In genomic region chr12:49511410-49511809, GRCh38 we compare ENCODE assay signal across 15 cellular contexts. TPM values are rescaled to one million over a fixed set of nuclear protein-coding genes. Genes with fewer than 3 reads are reported as not detected.
A peak's percentile ranks its signal among the peaks of the same experiment; 100 is the strongest.
DNase-seq lines count a peak whose midpoint lies in the region; ATAC-seq, FAIRE-seq and TF ChIP-seq lines count a peak whose summit lies in the region.
"Had no signal": no experiment of that assay in that cellular context is flagged by ENCODE, and none has a peak within 500 bp of the region (broad histone marks: within the 10 kb centered on the region; RNA-seq: fewer than 3 reads in every experiment).

No MANE protein-coding gene starts in this region.

- CTCF ChIA-PET in activated CD4-positive, alpha-beta T cell treated with anti-CD3 and anti-CD28 coated beads for 36 hours (lab: Charles Lee): interaction anchor here (0.6 to 9.4 kb wide), 13 partner anchors 13 to 285 kb away, joined by 3 to 374 read pairs (median 3); partner anchors contain the start of genes DNAJC22 and SPATS2
- CTCF ChIA-PET in HCT116 (lab: Charles Lee): interaction anchor here (0.9 to 8.4 kb wide), 6 partner anchors 145 to 230 kb away, joined by 3 to 261 read pairs (median 4); partner anchors contain the start of genes SPATS2 and TMBIM6

- H3K4me1 ChIP-seq in HCT116 (ENCODE audit: control insufficient read depth in 1 of 2, insufficient read depth in 2 of 2, low read length in 2 of 2): peaks cover 85 to 94% of the 10 kb centered on the region in 2 experiments
- peaks cover 21% of the 10 kb centered on the region for H3K4me1 ChIP-seq in keratinocyte (ENCODE audit: control insufficient read depth, extremely low read depth, insufficient read depth, low read length)

- no peak for TF ChIP-seq CTCF in HCT116 (IDR thresholded peaks at IDR 0.05 in 2 of 3, conservative IDR thresholded peaks at IDR 0.05 in 1 of 3; ENCODE audit: borderline replicate concordance in 1 of 3, insufficient read depth in 1 of 3, low read depth in 2 of 3, low read length in 2 of 3)
- TF ChIP-seq CTCF in keratinocyte (optimal IDR thresholded peaks at IDR 0.05 in 1 of 3, IDR thresholded peaks at IDR 0.05 in 1 of 3, conservative IDR thresholded peaks at IDR 0.05 in 1 of 3; ENCODE audit: extremely low read depth in 1 of 3, insufficient read depth in 2 of 3, low read length in 3 of 3): no peak

- H3K4me3 Mint-ChIP-seq in activated CD4-positive, alpha-beta T cell treated with anti-CD3 and anti-CD28 coated beads for 36 hours: no peak overlapping the region
- no peak overlapping the region for H3K4me3 Mint-ChIP-seq in activated CD4-positive, alpha-beta T cell treated with anti-CD3 and anti-CD28 coated beads, Interleukin-2, amount 10 ng/mL, durations not matched to agents 24 days and 14 days
- H3K4me3 Mint-ChIP-seq: CD4-positive, CD25-positive, alpha-beta regulatory T cell; H9 had no signal

- H3K4me3 ChIP-seq in HCT116 (replicated peaks in 1 of 2; ENCODE audit: low read depth in 1 of 2, low read length in 2 of 2) (no peak overlapping the region), SK-N-MC (no peak overlapping the region), keratinocyte (ENCODE audit: control insufficient read depth in 2 of 3, extremely low read depth in 1 of 3, insufficient read depth in 2 of 3, low read depth in 1 of 3, low read length in 3 of 3) (no peak overlapping the region)
- H3K4me3 ChIP-seq: PC-9 had no signal

- TF ChIP-seq POLR2A in HCT116 (IDR thresholded peaks at IDR 0.05; ENCODE audit: borderline replicate concordance, extremely low read depth, insufficient read depth, insufficient read length): no peak

- peaks cover 0 to 1% of the 10 kb centered on the region in 2 experiments; a peak in 1 of 4 replicates for H3K36me3 ChIP-seq in HCT116 (ENCODE audit: control insufficient read depth in 1 of 2, insufficient read depth in 2 of 2, low read length in 2 of 2)
- H3K36me3 ChIP-seq in SK-N-MC (ENCODE audit: insufficient read depth, low read length): no peaks in the 10 kb centered on the region; the same call in 1 of the 2 replicates
- no peaks in the 10 kb centered on the region for H3K36me3 ChIP-seq in keratinocyte (ENCODE audit: control insufficient read depth in 2 of 2, extremely low read depth in 1 of 2, insufficient read depth in 2 of 2, low read length in 2 of 2)

- no peaks in the 10 kb centered on the region for H3K9me3 Mint-ChIP-seq in activated CD4-positive, alpha-beta T cell treated with anti-CD3 and anti-CD28 coated beads for 36 hours (ENCODE audit: low read depth)
- H3K9me3 Mint-ChIP-seq in activated CD4-positive, alpha-beta T cell treated with anti-CD3 and anti-CD28 coated beads, Interleukin-2, amount 10 ng/mL, durations not matched to agents 24 days and 14 days: no peaks in the 10 kb centered on the region
- H3K9me3 Mint-ChIP-seq: CD4-positive, CD25-positive, alpha-beta regulatory T cell; H9 had no signal

- no peak overlapping the region for H3K27ac Mint-ChIP-seq in activated CD4-positive, alpha-beta T cell treated with anti-CD3 and anti-CD28 coated beads for 36 hours
- H3K27ac Mint-ChIP-seq in activated CD4-positive, alpha-beta T cell treated with anti-CD3 and anti-CD28 coated beads, Interleukin-2, amount 10 ng/mL, durations not matched to agents 24 days and 14 days: no peak overlapping the region
- H3K27ac Mint-ChIP-seq: CD4-positive, CD25-positive, alpha-beta regulatory T cell; H9 had no signal

- H3K79me2 ChIP-seq in HCT116 (ENCODE audit: insufficient read depth, low read length) (peaks cover 13% of the 10 kb centered on the region; the same call in 1 of the 2 replicates), keratinocyte (ENCODE audit: control insufficient read depth, insufficient read depth, low read length) (no peaks in the 10 kb centered on the region)

- H4K20me1 ChIP-seq in HCT116 (ENCODE audit: insufficient read depth) (no peaks in the 10 kb centered on the region), keratinocyte (ENCODE audit: control insufficient read depth, extremely low read depth, insufficient read depth, low read length) (no peaks in the 10 kb centered on the region)

- H3K27me3 Mint-ChIP-seq in activated CD4-positive, alpha-beta T cell treated with anti-CD3 and anti-CD28 coated beads for 36 hours: no peaks in the 10 kb centered on the region
- H3K27me3 Mint-ChIP-seq in activated CD4-positive, alpha-beta T cell treated with anti-CD3 and anti-CD28 coated beads, Interleukin-2, amount 10 ng/mL, durations not matched to agents 24 days and 14 days: no peaks in the 10 kb centered on the region
- H3K27me3 Mint-ChIP-seq: CD4-positive, CD25-positive, alpha-beta regulatory T cell had no signal

- dilution Hi-C loops in keratinocyte (cut with MboI; ENCODE audit: extremely low pct_ligation_motif_present, low sequenced_read_pairs): no loop called here

- no peak for DNase-seq in activated CD4-positive, alpha-beta T cell treated with anti-CD3 and anti-CD28 coated beads for 36 hours
- DNase-seq in activated CD4-positive, alpha-beta T cell treated with anti-CD3 and anti-CD28 coated beads, Interleukin-2, amount 10 ng/mL, durations not matched to agents 24 days and 14 days: no peak
- DNase-seq in HCT116 (ENCODE audit: low read depth, low spot score) (no peak), SK-N-MC (ENCODE audit: low read depth, low spot score) (no peak), keratinocyte (ENCODE audit: low read depth, low spot score) (no peak), SHP77 (lab: John Stamatoyannopoulos, UW) (no peak), NCI-H1092 (lab: John Stamatoyannopoulos, UW) (no peak)
- DNase-seq: CD4-positive, CD25-positive, alpha-beta regulatory T cell; H9; NCI-H1048; NCI-H2107; PC-9 had no signal

- H3K4me2 ChIP-seq in HCT116 (ENCODE audit: low read length) (peak overlapping the region; percentile 61), keratinocyte (ENCODE audit: control insufficient read depth, extremely low read depth, insufficient read depth, low read depth, low read length) (no peak overlapping the region)
- H3K4me2 ChIP-seq: PC-9 had no signal

- RAD21 ChIA-PET in HCT116 (lab: Charles Lee; ENCODE audit: low non-redundant PET in 1 of 2, low total read pairs in 2 of 2, uncharacterized antibody in 2 of 2, unreplicated experiment in 2 of 2): interaction anchor here in 1 of 2 experiments (1.3 kb wide), 1 partner anchor 145 kb away, joined by 5 read pairs; no protein-coding TSS in a partner anchor

- peak; percentile 58 for ATAC-seq in activated CD4-positive, alpha-beta T cell treated with anti-CD3 and anti-CD28 coated beads for 36 hours
- ATAC-seq in HCT116 (0 out of 2 replicates have a peak, but pooled peaks have one; percentile 21), HG03097 (IDR thresholded peaks at IDR 0.05; ENCODE audit: low FRiP score, unreplicated experiment) (no peak)
- ATAC-seq: Right ventricle myocardium inferior had no signal

- TF ChIP-seq RAD21 in HCT116 (IDR thresholded peaks at IDR 0.05; ENCODE audit: low read depth): no peak

- BruUV-seq in HCT116 (replicated peaks; lab: Mats Ljungman, UMichigan): no TSS peak

- H3K27me3 ChIP-seq in HCT116 (ENCODE audit: insufficient read depth, low read length) (no peaks in the 10 kb centered on the region), keratinocyte (ENCODE audit: control insufficient read depth, extremely low read depth, insufficient read depth, low read length) (no peaks in the 10 kb centered on the region)

- peak overlapping the region; percentile 44 for H3K9ac ChIP-seq in HCT116 (ENCODE audit: low read length)
- H3K9ac ChIP-seq in SK-N-MC (ENCODE audit: insufficient read length): no peak overlapping the region
- H3K9ac ChIP-seq in keratinocyte (ENCODE audit: control insufficient read depth, extremely low read depth, insufficient read depth, low read length): no peak overlapping the region

- H3K27ac ChIP-seq in HCT116 (ENCODE audit: low read depth, low read length) (peak overlapping the region; percentile 95), SK-N-MC (peak overlapping the region; percentile 51; the same call in 1 of the 2 replicates), keratinocyte (ENCODE audit: control insufficient read depth, insufficient read depth, low read length) (no peak overlapping the region)
- H3K27ac ChIP-seq: PC-9 had no signal

- H2AFZ ChIP-seq in HCT116 (ENCODE audit: low read depth, low read length, poor library complexity, severe bottlenecking) (no peak overlapping the region), keratinocyte (ENCODE audit: control insufficient read depth, low read length) (no peak overlapping the region)
- H2AFZ ChIP-seq: PC-9 had no signal

- H3K4me1 Mint-ChIP-seq in activated CD4-positive, alpha-beta T cell treated with anti-CD3 and anti-CD28 coated beads for 36 hours: peaks cover 2% of the 10 kb centered on the region
- no peaks in the 10 kb centered on the region for H3K4me1 Mint-ChIP-seq in activated CD4-positive, alpha-beta T cell treated with anti-CD3 and anti-CD28 coated beads, Interleukin-2, amount 10 ng/mL, durations not matched to agents 24 days and 14 days
- H3K4me1 Mint-ChIP-seq: CD4-positive, CD25-positive, alpha-beta regulatory T cell; H9 had no signal

- peak; percentile 13 for FAIRE-seq in keratinocyte (lab: Jason Lieb, UNC)
- FAIRE-seq: D721Med had no signal

- H3K9me3 ChIP-seq in HCT116 (ENCODE audit: control insufficient read depth in 1 of 2, insufficient read depth in 1 of 2, low read depth in 1 of 2, low read length in 2 of 2) (no peaks in the 10 kb centered on the region), SK-N-MC (ENCODE audit: low read depth, low read length) (no peaks in the 10 kb centered on the region), keratinocyte (ENCODE audit: control insufficient read depth, low read depth, low read length) (peaks cover 4% of the 10 kb centered on the region)

- intact Hi-C loops in activated CD4-positive, alpha-beta T cell treated with anti-CD3 and anti-CD28 coated beads for 36 hours (cut with DNase I, micrococcal nuclease): no loop called here
- intact Hi-C loops in activated CD4-positive, alpha-beta T cell treated with anti-CD3 and anti-CD28 coated beads, Interleukin-2, amount 10 ng/mL, durations not matched to agents 24 days and 14 days (cut with micrococcal nuclease): loop anchor here (5.0 kb wide), 1 partner anchor 224 kb away; no protein-coding TSS in a partner anchor
- intact Hi-C loops in HCT116 (cut with micrococcal nuclease): no loop called here

- no peaks in the 10 kb centered on the region for H3K36me3 Mint-ChIP-seq in activated CD4-positive, alpha-beta T cell treated with anti-CD3 and anti-CD28 coated beads for 36 hours (ENCODE audit: low read depth)
- no peaks in the 10 kb centered on the region for H3K36me3 Mint-ChIP-seq in activated CD4-positive, alpha-beta T cell treated with anti-CD3 and anti-CD28 coated beads, Interleukin-2, amount 10 ng/mL, durations not matched to agents 24 days and 14 days (ENCODE audit: low read depth)
- H3K36me3 Mint-ChIP-seq: CD4-positive, CD25-positive, alpha-beta regulatory T cell had no signal

- H3K9me1 ChIP-seq in keratinocyte (ENCODE audit: control insufficient read depth, extremely low read depth, insufficient read depth, low read length): no peaks in the 10 kb centered on the region

- POLR2A ChIA-PET in activated CD4-positive, alpha-beta T cell treated with anti-CD3 and anti-CD28 coated beads for 36 hours (lab: Charles Lee): no interaction called here
- POLR2A ChIA-PET in HCT116 (lab: Charles Lee): interaction anchor here (0.7 to 3.7 kb wide), 5 partner anchors 8 to 153 kb away, joined by 3 to 23 read pairs (median 7); partner anchors contain the start of gene SPATS2

- H3K9me2 ChIP-seq in HCT116 (ENCODE audit: insufficient read depth): no peaks in the 10 kb centered on the region

RNA-seq across cellular contexts. Expression of gene KCNH3, which starts 27.4 kb away (rescaled TPM):
- 1 to 10 TPM; 2.4 to 3.3 TPM for total RNA-seq in activated CD4-positive, alpha-beta T cell treated with anti-CD3 and anti-CD28 coated beads for 36 hours
- 1.5 and 2.1 TPM in 2 replicates for total RNA-seq in activated CD4-positive, alpha-beta T cell treated with anti-CD3 and anti-CD28 coated beads, Interleukin-2, amount 10 ng/mL, durations not matched to agents 24 days and 14 days
- total RNA-seq in HCT116 (2021; ENCODE audit: unreplicated experiment): 35.3 TPM
- 20.4 and 22.5 TPM in 2 replicates for polyA plus RNA-seq in HCT116 (2012)
- polyA plus RNA-seq in keratinocyte: 0.08 to 0.21 TPM (median 0.16 TPM) in 3 replicates
- polyA plus RNA-seq in keratinocyte (2011; ENCODE audit: low read depth): not detected
- polyA plus RNA-seq in keratinocyte (2011; cell fraction: cytosol; rRNA removed): 0.06 and 0.23 TPM in 2 replicates
- polyA plus RNA-seq in keratinocyte (2011; cell fraction: nucleus; rRNA removed): 0.20 and 0.64 TPM in 2 replicates
- polyA plus RNA-seq in keratinocyte (2012; ENCODE audit: low replicate concordance): 0.30 and 0.57 TPM in 2 replicates
- polyA minus RNA-seq in keratinocyte: 0.03 to 0.23 TPM (median 0.23 TPM) in 3 replicates
- polyA minus RNA-seq in keratinocyte (2011; cell fraction: cytosol; rRNA and poly(A)+ RNA removed): not detected
- 0.32 and 0.39 TPM in 2 replicates for polyA minus RNA-seq in keratinocyte (2011; cell fraction: nucleus; rRNA and poly(A)+ RNA removed)
- total RNA-seq: PC-9 had no signal

RNA-seq across cellular contexts. Expression of gene MCRS1, which starts 56.5 kb away (rescaled TPM):
- total RNA-seq in activated CD4-positive, alpha-beta T cell treated with anti-CD3 and anti-CD28 coated beads for 36 hours: 10 to 100 TPM; 48.2 to 58.2 TPM
- 71.4 and 79.6 TPM in 2 replicates for total RNA-seq in activated CD4-positive, alpha-beta T cell treated with anti-CD3 and anti-CD28 coated beads, Interleukin-2, amount 10 ng/mL, durations not matched to agents 24 days and 14 days
- 91.9 TPM for total RNA-seq in HCT116 (2021; ENCODE audit: unreplicated experiment)
- 72.1 and 82.4 TPM in 2 replicates for polyA plus RNA-seq in HCT116 (2012)
- 40.7 to 55.8 TPM (median 49.3 TPM) in 3 replicates for polyA plus RNA-seq in keratinocyte
- polyA plus RNA-seq in keratinocyte (2011; ENCODE audit: low read depth): 31.3 TPM
- polyA plus RNA-seq in keratinocyte (2011; cell fraction: cytosol; rRNA removed): 30.4 and 51.8 TPM in 2 replicates
- 50.5 and 59.7 TPM in 2 replicates for polyA plus RNA-seq in keratinocyte (2011; cell fraction: nucleus; rRNA removed)
- 26.4 and 47.7 TPM in 2 replicates for polyA plus RNA-seq in keratinocyte (2012; ENCODE audit: low replicate concordance)
- polyA minus RNA-seq in keratinocyte: 51.0 to 95.2 TPM (median 52.9 TPM) in 3 replicates
- polyA minus RNA-seq in keratinocyte (2011; cell fraction: cytosol; rRNA and poly(A)+ RNA removed): 49.9 TPM
- 15.7 and 16.5 TPM in 2 replicates for polyA minus RNA-seq in keratinocyte (2011; cell fraction: nucleus; rRNA and poly(A)+ RNA removed)
